1 cellular context compared by ENCODE assay signal in the genomic region with DNA sequence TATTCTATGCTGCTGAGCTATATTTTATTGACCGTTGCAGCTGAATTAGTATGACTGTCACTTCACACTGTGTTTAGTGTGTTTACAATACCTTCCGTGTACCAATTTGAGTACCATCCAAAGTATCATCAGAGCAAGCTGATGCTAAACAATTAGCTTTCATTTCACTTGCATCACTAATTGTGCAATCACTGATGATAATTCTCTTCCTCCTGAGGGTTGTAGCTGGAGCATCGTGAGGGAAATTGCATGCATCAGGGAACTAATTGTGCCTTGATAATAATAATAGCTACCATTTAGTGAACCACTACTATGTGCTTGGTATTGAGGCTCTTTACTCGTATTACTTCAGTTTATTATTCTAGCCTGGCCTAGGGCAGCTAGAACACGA.
TF ChIP-seq lines count a peak whose summit lies in the region.

No MANE protein-coding gene starts in this region.

TF ChIP-seq in GM23338, 12 proteins besides CTCF, POLR2A, EP300 and RAD21 (continued from another document):
- TF ChIP-seq, protein P1, sequence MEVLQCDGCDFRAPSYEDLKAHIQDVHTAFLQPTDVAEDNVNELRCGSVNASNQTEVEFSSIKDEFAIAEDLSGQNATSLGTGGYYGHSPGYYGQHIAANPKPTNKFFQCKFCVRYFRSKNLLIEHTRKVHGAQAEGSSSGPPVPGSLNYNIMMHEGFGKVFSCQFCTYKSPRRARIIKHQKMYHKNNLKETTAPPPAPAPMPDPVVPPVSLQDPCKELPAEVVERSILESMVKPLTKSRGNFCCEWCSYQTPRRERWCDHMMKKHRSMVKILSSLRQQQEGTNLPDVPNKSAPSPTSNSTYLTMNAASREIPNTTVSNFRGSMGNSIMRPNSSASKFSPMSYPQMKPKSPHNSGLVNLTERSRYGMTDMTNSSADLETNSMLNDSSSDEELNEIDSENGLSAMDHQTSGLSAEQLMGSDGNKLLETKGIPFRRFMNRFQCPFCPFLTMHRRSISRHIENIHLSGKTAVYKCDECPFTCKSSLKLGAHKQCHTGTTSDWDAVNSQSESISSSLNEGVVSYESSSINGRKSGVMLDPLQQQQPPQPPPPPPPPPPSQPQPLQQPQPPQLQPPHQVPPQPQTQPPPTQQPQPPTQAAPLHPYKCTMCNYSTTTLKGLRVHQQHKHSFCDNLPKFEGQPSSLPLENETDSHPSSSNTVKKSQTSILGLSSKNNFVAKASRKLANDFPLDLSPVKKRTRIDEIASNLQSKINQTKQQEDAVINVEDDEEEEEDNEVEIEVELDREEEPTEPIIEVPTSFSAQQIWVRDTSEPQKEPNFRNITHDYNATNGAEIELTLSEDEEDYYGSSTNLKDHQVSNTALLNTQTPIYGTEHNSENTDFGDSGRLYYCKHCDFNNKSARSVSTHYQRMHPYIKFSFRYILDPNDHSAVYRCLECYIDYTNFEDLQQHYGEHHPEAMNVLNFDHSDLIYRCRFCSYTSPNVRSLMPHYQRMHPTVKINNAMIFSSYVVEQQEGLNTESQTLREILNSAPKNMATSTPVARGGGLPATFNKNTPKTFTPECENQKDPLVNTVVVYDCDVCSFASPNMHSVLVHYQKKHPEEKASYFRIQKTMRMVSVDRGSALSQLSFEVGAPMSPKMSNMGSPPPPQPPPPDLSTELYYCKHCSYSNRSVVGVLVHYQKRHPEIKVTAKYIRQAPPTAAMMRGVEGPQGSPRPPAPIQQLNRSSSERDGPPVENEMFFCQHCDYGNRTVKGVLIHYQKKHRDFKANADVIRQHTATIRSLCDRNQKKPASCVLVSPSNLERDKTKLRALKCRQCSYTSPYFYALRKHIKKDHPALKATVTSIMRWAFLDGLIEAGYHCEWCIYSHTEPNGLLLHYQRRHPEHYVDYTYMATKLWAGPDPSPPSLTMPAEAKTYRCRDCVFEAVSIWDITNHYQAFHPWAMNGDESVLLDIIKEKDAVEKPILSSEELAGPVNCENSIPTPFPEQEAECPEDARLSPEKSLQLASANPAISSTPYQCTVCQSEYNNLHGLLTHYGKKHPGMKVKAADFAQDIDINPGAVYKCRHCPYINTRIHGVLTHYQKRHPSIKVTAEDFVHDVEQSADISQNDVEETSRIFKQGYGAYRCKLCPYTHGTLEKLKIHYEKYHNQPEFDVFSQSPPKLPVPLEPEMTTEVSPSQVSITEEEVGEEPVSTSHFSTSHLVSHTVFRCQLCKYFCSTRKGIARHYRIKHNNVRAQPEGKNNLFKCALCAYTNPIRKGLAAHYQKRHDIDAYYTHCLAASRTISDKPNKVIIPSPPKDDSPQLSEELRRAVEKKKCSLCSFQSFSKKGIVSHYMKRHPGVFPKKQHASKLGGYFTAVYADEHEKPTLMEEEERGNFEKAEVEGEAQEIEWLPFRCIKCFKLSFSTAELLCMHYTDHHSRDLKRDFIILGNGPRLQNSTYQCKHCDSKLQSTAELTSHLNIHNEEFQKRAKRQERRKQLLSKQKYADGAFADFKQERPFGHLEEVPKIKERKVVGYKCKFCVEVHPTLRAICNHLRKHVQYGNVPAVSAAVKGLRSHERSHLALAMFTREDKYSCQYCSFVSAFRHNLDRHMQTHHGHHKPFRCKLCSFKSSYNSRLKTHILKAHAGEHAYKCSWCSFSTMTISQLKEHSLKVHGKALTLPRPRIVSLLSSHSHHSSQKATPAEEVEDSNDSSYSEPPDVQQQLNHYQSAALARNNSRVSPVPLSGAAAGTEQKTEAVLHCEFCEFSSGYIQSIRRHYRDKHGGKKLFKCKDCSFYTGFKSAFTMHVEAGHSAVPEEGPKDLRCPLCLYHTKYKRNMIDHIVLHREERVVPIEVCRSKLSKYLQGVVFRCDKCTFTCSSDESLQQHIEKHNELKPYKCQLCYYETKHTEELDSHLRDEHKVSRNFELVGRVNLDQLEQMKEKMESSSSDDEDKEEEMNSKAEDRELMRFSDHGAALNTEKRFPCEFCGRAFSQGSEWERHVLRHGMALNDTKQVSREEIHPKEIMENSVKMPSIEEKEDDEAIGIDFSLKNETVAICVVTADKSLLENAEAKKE (CRISPR knock-in tag; IDR thresholded peaks at IDR 0.05), result no peak
- no peak for TF ChIP-seq POLR2AphosphoS5 (IDR thresholded peaks at IDR 0.05; ENCODE audit: low read depth)
- no peak for TF ChIP-seq NANOG (IDR thresholded peaks at IDR 0.05; ENCODE audit: borderline replicate concordance)
- no peak for TF ChIP-seq JUNB (IDR thresholded peaks at IDR 0.05; ENCODE audit: unreplicated experiment)
- TF ChIP-seq EZH2phosphoT487 (IDR thresholded peaks at IDR 0.05; ENCODE audit: unreplicated experiment), result no peak
- no peak for TF ChIP-seq CREB1 (CRISPR knock-in tag; IDR thresholded peaks at IDR 0.05; ENCODE audit: low read depth)
- TF ChIP-seq, protein P2, sequence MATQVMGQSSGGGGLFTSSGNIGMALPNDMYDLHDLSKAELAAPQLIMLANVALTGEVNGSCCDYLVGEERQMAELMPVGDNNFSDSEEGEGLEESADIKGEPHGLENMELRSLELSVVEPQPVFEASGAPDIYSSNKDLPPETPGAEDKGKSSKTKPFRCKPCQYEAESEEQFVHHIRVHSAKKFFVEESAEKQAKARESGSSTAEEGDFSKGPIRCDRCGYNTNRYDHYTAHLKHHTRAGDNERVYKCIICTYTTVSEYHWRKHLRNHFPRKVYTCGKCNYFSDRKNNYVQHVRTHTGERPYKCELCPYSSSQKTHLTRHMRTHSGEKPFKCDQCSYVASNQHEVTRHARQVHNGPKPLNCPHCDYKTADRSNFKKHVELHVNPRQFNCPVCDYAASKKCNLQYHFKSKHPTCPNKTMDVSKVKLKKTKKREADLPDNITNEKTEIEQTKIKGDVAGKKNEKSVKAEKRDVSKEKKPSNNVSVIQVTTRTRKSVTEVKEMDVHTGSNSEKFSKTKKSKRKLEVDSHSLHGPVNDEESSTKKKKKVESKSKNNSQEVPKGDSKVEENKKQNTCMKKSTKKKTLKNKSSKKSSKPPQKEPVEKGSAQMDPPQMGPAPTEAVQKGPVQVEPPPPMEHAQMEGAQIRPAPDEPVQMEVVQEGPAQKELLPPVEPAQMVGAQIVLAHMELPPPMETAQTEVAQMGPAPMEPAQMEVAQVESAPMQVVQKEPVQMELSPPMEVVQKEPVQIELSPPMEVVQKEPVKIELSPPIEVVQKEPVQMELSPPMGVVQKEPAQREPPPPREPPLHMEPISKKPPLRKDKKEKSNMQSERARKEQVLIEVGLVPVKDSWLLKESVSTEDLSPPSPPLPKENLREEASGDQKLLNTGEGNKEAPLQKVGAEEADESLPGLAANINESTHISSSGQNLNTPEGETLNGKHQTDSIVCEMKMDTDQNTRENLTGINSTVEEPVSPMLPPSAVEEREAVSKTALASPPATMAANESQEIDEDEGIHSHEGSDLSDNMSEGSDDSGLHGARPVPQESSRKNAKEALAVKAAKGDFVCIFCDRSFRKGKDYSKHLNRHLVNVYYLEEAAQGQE (IDR thresholded peaks at IDR 0.05; ENCODE audit: unreplicated experiment), result no peak
